ENCODE assay signal across 1 cellular context in the genomic region with DNA sequence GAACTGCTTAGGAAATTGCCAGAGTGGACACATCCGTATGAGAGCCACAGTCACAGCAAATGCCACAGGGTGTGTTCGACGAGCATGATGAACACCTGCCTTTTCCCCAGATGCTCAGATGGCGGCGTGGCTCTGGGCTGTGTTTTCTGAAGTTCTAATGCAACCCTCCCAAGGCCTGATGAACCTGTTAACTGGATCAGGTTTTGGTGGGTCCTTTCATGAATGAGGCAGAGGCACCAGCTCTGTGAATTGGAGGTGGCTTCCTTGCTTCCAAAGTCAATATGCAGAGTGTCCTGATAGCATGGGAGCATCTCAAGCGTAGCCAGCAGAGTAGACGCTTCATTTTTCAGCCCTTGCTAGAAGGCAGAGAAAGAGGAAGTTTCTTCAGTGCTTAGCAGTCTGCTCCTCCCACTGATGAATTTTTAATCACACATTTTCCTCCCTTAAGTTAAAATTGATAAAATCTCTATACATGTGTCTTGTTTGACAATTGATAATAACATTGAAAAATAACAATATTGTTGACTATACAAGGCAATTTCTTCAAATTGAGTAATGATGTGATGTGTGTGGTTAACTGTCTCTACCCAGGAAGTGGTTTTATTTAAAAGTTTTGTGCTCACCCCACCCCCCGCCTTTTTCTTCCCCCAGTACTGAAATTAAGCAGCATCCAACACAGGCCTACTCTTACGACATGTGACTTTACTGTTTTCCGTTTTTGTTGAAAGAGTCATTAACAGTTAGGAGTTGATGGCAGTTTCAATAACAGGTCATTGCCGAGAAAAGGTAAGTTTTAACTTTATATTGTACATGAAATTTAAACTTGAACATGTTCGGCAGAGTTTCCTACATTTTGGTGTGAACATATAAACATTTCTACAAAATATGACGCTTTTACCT.
TF ChIP-seq lines count a peak whose summit lies in the region.

A gene (plus strand): TSS at position 739 of the 900 bp plus-strand sequence.

TF ChIP-seq in GM12878, 131 proteins besides CTCF, POLR2A, EP300 and RAD21 (continued from another document):
- no peak for TF ChIP-seq HDAC6 (IDR thresholded peaks at IDR 0.05; ENCODE audit: unreplicated experiment)
